ENCODE assay signal across 15 cellular contexts in genomic region chr2:195450537-195451113, GRCh38.
"Had no signal": no experiment of that assay in that cellular context is flagged by ENCODE, and none has a peak within 500 bp of the region (broad histone marks: within the 10 kb centered on the region; RNA-seq: fewer than 3 reads in every experiment).

No MANE protein-coding gene starts in this region.

- DNase-seq: activated CD4-positive, alpha-beta memory T cell treated with anti-CD3 and anti-CD28 coated beads, Interleukin-2, amount 10 ng/mL, durations not matched to agents 7 days and 5 days; activated naive CD4-positive, alpha-beta T cell treated with anti-CD3 and anti-CD28 coated beads, Interleukin-2, amount 10 ng/mL, durations not matched to agents 7 days and 5 days; activated T-cell treated with anti-CD3 and anti-CD28 coated beads, Interleukin-2, amount 50 U/mL, for 24 hours; dorsolateral prefrontal cortex; hypothalamus; midbrain; naive B cell; ovary; stimulated activated CD4-positive, alpha-beta T cell treated with anti-CD3 and anti-CD28 coated beads, Interleukin-12 subunit alpha, Interleukin-12 subunit beta, amount 100 ng/mL, for 4 hours; T-helper 17 cell; WERI-Rb-1 had no signal

- H3K36me3 ChIP-seq: ovary, WERI-Rb-1 had no signal

- H3K4me3 ChIP-seq: dorsolateral prefrontal cortex, lung, ovary had no signal

- H3K9me3 ChIP-seq: ovary had no signal

- FAIRE-seq: astrocyte, bronchial epithelial cell had no signal

- H3K27me3 ChIP-seq: dorsolateral prefrontal cortex, ovary had no signal

- H3K27ac ChIP-seq: ovary, WERI-Rb-1 had no signal

- ATAC-seq: stimulated activated effector memory CD8-positive, alpha-beta T cell treated with anti-CD3 and anti-CD28 coated beads, Interleukin-12 subunit alpha, Interleukin-12 subunit beta, amount 100 ng/mL, for 72 hours; T-helper 17 cell had no signal
